8 cellular contexts compared by ENCODE assay signal in the genomic region with DNA sequence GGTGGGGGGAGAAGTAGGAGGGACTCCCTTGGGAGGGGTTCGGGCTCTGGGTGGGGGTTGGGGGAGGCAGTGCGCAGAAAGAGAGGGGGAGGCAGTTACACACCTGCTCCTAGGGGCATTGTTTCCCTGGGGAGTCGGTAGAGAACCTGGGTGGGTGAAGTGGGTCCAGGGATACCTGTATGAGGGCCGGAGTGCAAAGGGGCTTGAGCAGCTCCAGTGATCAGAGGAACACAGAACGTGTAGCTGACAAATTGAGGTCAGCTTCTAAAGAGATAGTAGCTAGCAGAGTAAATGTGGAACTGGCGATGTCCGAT. TPM values are rescaled to one million over a fixed set of nuclear protein-coding genes. Genes with fewer than 3 reads are reported as not detected.
A peak's percentile ranks its signal among the peaks of the same experiment; 100 is the strongest.
DNase-seq lines count a peak whose midpoint lies in the region; ATAC-seq and TF ChIP-seq lines count a peak whose summit lies in the region.

No MANE protein-coding gene starts in this region.

- peaks cover 14 to 44% (median 26%) of the 10 kb centered on the region in 4 donors for H3K4me1 ChIP-seq in stomach

- H3K9me3 ChIP-seq in WERI-Rb-1 (ENCODE audit: severe bottlenecking) (no peaks in the 10 kb centered on the region), stomach (no peaks in the 10 kb centered on the region)

- ATAC-seq in GM18868 (IDR thresholded peaks at IDR 0.05; ENCODE audit: unreplicated experiment) (peak; percentile 15), HG03039 (IDR thresholded peaks at IDR 0.05; ENCODE audit: unreplicated experiment) (no peak), HG02981 (IDR thresholded peaks at IDR 0.05; ENCODE audit: unreplicated experiment) (no peak)

- no peak for TF ChIP-seq POLR2A in stomach (IDR thresholded peaks at IDR 0.05)

- no peaks in the 10 kb centered on the region for H3K27me3 ChIP-seq in WERI-Rb-1 (ENCODE audit: insufficient read depth, low read depth, severe bottlenecking)
- H3K27me3 ChIP-seq in stomach, result no peaks in the 10 kb centered on the region

- peak overlapping the region; percentile 52 for H3K4me3 ChIP-seq in WERI-Rb-1 (ENCODE audit: low read depth, low read length)
- peak overlapping the region; percentile 69 for H3K4me3 ChIP-seq in iPS-11a (ENCODE audit: low read depth, low read length)
- peak overlapping the region; percentile 91 to 99 (median 97) for H3K4me3 ChIP-seq in stomach

- peak overlapping the region; percentile 88 for H3K27ac ChIP-seq in 22Rv1
- H3K27ac ChIP-seq in WERI-Rb-1, result peak overlapping the region; percentile 96
- peak overlapping the region; percentile 96 to 98 (median 97) for H3K27ac ChIP-seq in stomach

- TF ChIP-seq EP300 in stomach (IDR thresholded peaks at IDR 0.05), result no peak

- DNase-seq in WERI-Rb-1 (no peak), stomach (no peak), kidney tubule cell (ENCODE audit: low spot score) (no peak)

- 1 to 4% (median 2%) methylated on average over 7 of the region's 7 CpGs for WGBS in stomach, 5 donors

- H3K36me3 ChIP-seq in WERI-Rb-1 (peaks cover 42% of the 10 kb centered on the region), stomach (peaks cover 33 to 44% (median 42%) of the 10 kb centered on the region in 4 donors)

- TF ChIP-seq CTCF in 22Rv1 (IDR thresholded peaks at IDR 0.05) (no peak), WERI-Rb-1 (IDR thresholded peaks at IDR 0.05; ENCODE audit: low read depth, low read length) (no peak), stomach (IDR thresholded peaks at IDR 0.05) (no peak)

- intact Hi-C loops in stomach (cut with DNase I; ENCODE audit: low total_unique reads), result no loop called here

RNA-seq across cellular contexts. Expression of a gene that starts 0.4 kb away (rescaled TPM):
- total RNA-seq in stomach, result 10 to 100 TPM in 4 of 5 donors, 1 to 10 TPM in 1; 2.9 to 75.9 (median 23.8) TPM
- polyA plus RNA-seq in stomach, result 10 to 100 TPM; 10.1 to 17.3 (median 14.9) TPM

RNA-seq across cellular contexts. Expression of a gene that starts 18.2 kb away (rescaled TPM):
- 1 to 10 TPM in 4 of 5 donors, under 1 TPM in 1; 0.58 to 9.5 (median 5.9) TPM for total RNA-seq in stomach
- polyA plus RNA-seq in stomach, result 1 to 10 TPM in 2 of 3 donors, under 1 TPM in 1; 0.65 to 1.6 (median 1.4) TPM

RNA-seq across cellular contexts. Expression of a gene that starts 26.5 kb away (rescaled TPM):
- total RNA-seq in stomach, result 10 to 100 TPM in 4 of 5 donors, 1 to 10 TPM in 1; 9.8 to 96.3 (median 31.8) TPM
- 100 to 1,000 TPM in 2 of 3 donors, 10 to 100 TPM in 1; 93.8 to 153 (median 148) TPM for polyA plus RNA-seq in stomach

RNA-seq across cellular contexts. Expression of a gene that starts 28.2 kb away (rescaled TPM):
- total RNA-seq in stomach, result 1 to 10 TPM in 2 of 5 donors, under 1 TPM in 2, not detected in 1; 0.45 to 3.5 (median 1.3) TPM
- 1 to 10 TPM in 2 of 3 donors, under 1 TPM in 1; 0.92 to 2.6 (median 1.2) TPM for polyA plus RNA-seq in stomach
